ENCODE assay signal across 11 cellular contexts in the genomic region with DNA sequence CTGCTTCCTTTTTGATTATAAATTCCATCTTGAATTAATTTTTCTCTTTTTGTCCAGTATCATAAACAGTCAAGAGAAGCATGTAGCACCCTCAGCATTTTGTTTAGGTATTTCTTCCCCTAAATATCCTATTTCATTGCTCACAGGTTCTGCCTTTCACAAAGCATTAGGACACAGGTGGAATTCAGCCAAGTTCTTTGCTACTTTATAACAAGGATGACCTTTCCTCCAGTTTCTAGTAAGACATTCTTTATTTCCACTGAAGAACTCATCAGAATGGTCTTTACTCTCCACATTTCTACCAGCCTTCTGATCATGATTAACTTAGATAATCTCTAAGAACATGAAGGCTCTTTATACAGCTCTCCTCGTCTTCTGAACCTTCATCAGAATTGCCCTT. TPM values are rescaled to one million over a fixed set of nuclear protein-coding genes. Genes with fewer than 3 reads are reported as not detected.
DNase-seq lines count a peak whose midpoint lies in the region; ATAC-seq and TF ChIP-seq lines count a peak whose summit lies in the region.
"Had no signal": no experiment of that assay in that cellular context is flagged by ENCODE, and none has a peak within 500 bp of the region (broad histone marks: within the 10 kb centered on the region; RNA-seq: fewer than 3 reads in every experiment).

No MANE protein-coding gene starts in this region.

- 0 out of 2 replicates have a peak overlapping the region, but pooled peaks have one; percentile 21 for H3K4me2 ChIP-seq in PC-3 (ENCODE audit: low read length)

- H4K20me1 ChIP-seq in PC-3 (ENCODE audit: low read length): no peaks in the 10 kb centered on the region

- H3K9me3 ChIP-seq in PC-3 (ENCODE audit: low read length): no peaks in the 10 kb centered on the region
- H3K9me3 ChIP-seq in tibial nerve: no peaks in the 10 kb centered on the region
- H3K9me3 ChIP-seq in WERI-Rb-1 (ENCODE audit: severe bottlenecking): no peaks in the 10 kb centered on the region

- peak; percentile 55 for DNase-seq in PC-3
- DNase-seq in coronary artery (ENCODE audit: low spot score): no peak
- DNase-seq in left lobe of liver (ENCODE audit: low spot score): no peak
- DNase-seq in tibial nerve (ENCODE audit: low spot score in 2 of 2): peak in 1 of 2 donors; percentile 37
- no peak for DNase-seq in activated CD4-positive, alpha-beta T cell treated with anti-CD3 and anti-CD28 coated beads, Interleukin-2, amount 50 U/mL, for 48 hours
- DNase-seq in WERI-Rb-1: no peak
- DNase-seq in GM20000 (ENCODE audit: low spot score): no peak
- DNase-seq: GF-D8, natural killer cell, NCI-H774, T-helper 9 cell had no signal

- CTCF ChIA-PET in PC-3 (lab: Charles Lee): interaction anchor here (0.6 kb wide), 1 partner anchor 581 kb away, joined by 3 read pairs; no protein-coding TSS in a partner anchor

- no peak overlapping the region for H2AFZ ChIP-seq in PC-3 (ENCODE audit: low read length)

- H3K36me3 ChIP-seq in PC-3 (ENCODE audit: low read depth, low read length) (no peaks in the 10 kb centered on the region), tibial nerve (no peaks in the 10 kb centered on the region), WERI-Rb-1 (no peaks in the 10 kb centered on the region)

- ATAC-seq in PC-3 (peak; percentile 24), left lobe of liver (peak; percentile 58)
- ATAC-seq: natural killer cell had no signal

- H3F3A ChIP-seq in PC-3 (ENCODE audit: low read length, unreplicated experiment): no peaks in the 10 kb centered on the region

- no peak overlapping the region for H3K9ac ChIP-seq in PC-3 (ENCODE audit: low read length)

- H3K4me1 ChIP-seq in PC-3 (ENCODE audit: insufficient read depth, low read length) (peaks cover 16% of the 10 kb centered on the region), tibial nerve (peaks cover 0 to 20% (median 10%) of the 10 kb centered on the region in 4 donors)

- H3K9me2 ChIP-seq in PC-3 (replicated peaks; ENCODE audit: low read length): no peaks in the 10 kb centered on the region

- H3K79me2 ChIP-seq in PC-3 (ENCODE audit: low read length): no peaks in the 10 kb centered on the region

- TF ChIP-seq POLR2A in tibial nerve (IDR thresholded peaks at IDR 0.05): no peak

- H3K27me3 ChIP-seq in PC-3 (ENCODE audit: low read length) (no peaks in the 10 kb centered on the region), tibial nerve (no peaks in the 10 kb centered on the region), WERI-Rb-1 (ENCODE audit: insufficient read depth, low read depth, severe bottlenecking) (no peaks in the 10 kb centered on the region)

- no peak for TF ChIP-seq EP300 in tibial nerve (IDR thresholded peaks at IDR 0.05)

- H3K27ac ChIP-seq in PC-3 (ENCODE audit: low read length): no peak overlapping the region
- peak overlapping the region; percentile 67 to 83 for H3K27ac ChIP-seq in coronary artery
- peak overlapping the region; percentile 41 to 87 (median 66) for H3K27ac ChIP-seq in tibial nerve
- no peak overlapping the region for H3K27ac ChIP-seq in WERI-Rb-1

- 30 to 41% methylated on average over 1 of the region's 1 CpG for whole genome bisulfite sequencing in tibial nerve, 2 donors

- H3K4me3 ChIP-seq in PC-3 (ENCODE audit: low read length) (no peak overlapping the region), coronary artery (no peak overlapping the region), tibial nerve (no peak overlapping the region), WERI-Rb-1 (ENCODE audit: low read depth, low read length) (no peak overlapping the region)

- intact Hi-C loops in PC-3 (cut with micrococcal nuclease): no loop called here

- TF ChIP-seq CTCF in PC-3 (conservative IDR thresholded peaks at IDR 0.05; ENCODE audit: low read depth, low read length) (no peak), coronary artery (IDR thresholded peaks at IDR 0.05) (no peak), tibial nerve (IDR thresholded peaks at IDR 0.05) (no peak), WERI-Rb-1 (IDR thresholded peaks at IDR 0.05; ENCODE audit: low read depth, low read length) (no peak), GM20000 (IDR thresholded peaks at IDR 0.05; ENCODE audit: extremely low read depth, missing control alignments) (no peak)

- no TSS peak for BruUV-seq in PC-3 (replicated peaks; lab: Mats Ljungman, UMichigan)

- POLR2A ChIA-PET in PC-3 (lab: Charles Lee; ENCODE audit: unreplicated experiment): no interaction called here

RNA-seq across cellular contexts. Expression of a gene that starts 7.4 kb away (rescaled TPM):
- total RNA-seq in PC-3 (2014; rRNA removed) (not detected in 2 replicates), left lobe of liver (0.18 TPM), tibial nerve (1 to 10 TPM; 1.5 to 4.2 (median 2.4) TPM)

Comparison
In these comparisons a context has a peak if more than half of its experiments do, and no peak if none do; other contexts are left out.
1. H3K27ac ChIP-seq: peak in coronary artery (2 of 2) and tibial nerve (4 of 4); none in PC-3 (single experiment) and WERI-Rb-1 (single experiment).